ENCODE assay signal across 9 cellular contexts in the genomic region with DNA sequence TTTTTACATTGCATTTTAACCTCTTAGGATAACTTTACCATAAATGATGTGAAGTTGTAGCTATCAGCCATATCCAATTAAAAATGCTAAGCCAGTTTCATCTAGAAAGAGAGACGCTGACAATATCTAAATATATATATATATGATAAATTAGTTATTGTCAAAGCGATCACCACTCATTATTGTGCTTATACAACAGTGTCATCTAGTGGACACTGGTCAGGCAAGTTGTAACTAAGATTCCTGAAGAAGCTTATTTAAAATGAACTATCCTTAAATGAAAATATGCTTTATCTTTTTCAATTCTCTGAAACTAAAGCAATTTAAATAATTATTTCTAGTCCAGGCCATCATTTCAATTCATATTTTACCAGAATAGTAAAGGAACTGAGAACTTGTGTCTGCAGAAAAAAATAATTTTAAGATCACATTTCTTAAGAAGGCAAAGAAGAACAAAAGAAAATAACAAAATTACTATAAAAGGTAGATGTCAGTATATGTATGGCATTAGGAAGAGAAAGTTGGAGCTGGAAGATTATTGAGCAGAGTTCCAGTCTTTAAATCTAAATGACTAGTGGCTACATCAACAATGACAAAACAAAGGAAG.
DNase-seq lines count a peak whose midpoint lies in the region; ATAC-seq, FAIRE-seq and TF ChIP-seq lines count a peak whose summit lies in the region.
"Had no signal": no experiment of that assay in that cellular context is flagged by ENCODE, and none has a peak within 500 bp of the region (broad histone marks: within the 10 kb centered on the region; RNA-seq: fewer than 3 reads in every experiment).

No MANE protein-coding gene starts in this region.

- TF ChIP-seq CTCF in PC-3 (conservative IDR thresholded peaks at IDR 0.05; ENCODE audit: low read depth, low read length) = peak; percentile 75
- peak; percentile 92 for TF ChIP-seq CTCF in epithelial cell of proximal tubule (conservative IDR thresholded peaks at IDR 0.05; ENCODE audit: low read depth, low read length)
- TF ChIP-seq CTCF in pancreas (IDR thresholded peaks at IDR 0.05) = peak; percentile 19 to 63 (median 56)

- intact Hi-C loops in PC-3 (cut with micrococcal nuclease) = loop anchor here (1.0 to 10.0 kb wide), 9 partner anchors 137 to 1221 kb away; no protein-coding TSS in a partner anchor
- intact Hi-C loops in pancreas (cut with DNase I) = no loop called here

- H3K4me1 ChIP-seq in PC-3 (ENCODE audit: insufficient read depth, low read length) (peaks cover 16% of the 10 kb centered on the region), pancreas (no peaks in the 10 kb centered on the region)

- H3F3A ChIP-seq in PC-3 (ENCODE audit: low read length, unreplicated experiment) = no peaks in the 10 kb centered on the region

- H4K20me1 ChIP-seq in PC-3 (ENCODE audit: low read length) = no peaks in the 10 kb centered on the region

- no peaks in the 10 kb centered on the region for H3K9me2 ChIP-seq in PC-3 (replicated peaks; ENCODE audit: low read length)

- no peaks in the 10 kb centered on the region for H3K9me3 ChIP-seq in PC-3 (ENCODE audit: low read length)
- H3K9me3 ChIP-seq in pancreas = no peaks in the 10 kb centered on the region

- CTCF ChIA-PET in HEK293T (lab: Yijun Ruan, JAX) (interaction anchor here (0.6 to 1.5 kb wide), 5 partner anchors 15 to 1502 kb away, joined by 3 read pairs; no protein-coding TSS in a partner anchor), PC-3 (lab: Charles Lee) (interaction anchor here (0.6 to 1.2 kb wide), 4 partner anchors 137 to 420 kb away, joined by 3 to 6 read pairs (median 4); no protein-coding TSS in a partner anchor)

- no peaks in the 10 kb centered on the region for H3K79me2 ChIP-seq in PC-3 (ENCODE audit: low read length)

- peak; percentile 19 for DNase-seq in COLO668 (lab: John Stamatoyannopoulos, UW; ENCODE audit: unreplicated experiment)
- DNase-seq in HEK293T (ENCODE audit: extremely low spot score) = peak; percentile 39
- peak; percentile 89 for DNase-seq in PC-3
- peak; percentile 9 for DNase-seq in epithelial cell of proximal tubule (ENCODE audit: low read depth)
- no peak for DNase-seq in pancreas

- peak overlapping the region; percentile 35 for H3K9ac ChIP-seq in PC-3 (ENCODE audit: low read length)

- peak overlapping the region; percentile 64; the same call in 1 of the 2 replicates for H2AFZ ChIP-seq in PC-3 (ENCODE audit: low read length)

- H3K27me3 ChIP-seq in PC-3 (ENCODE audit: low read length) = no peaks in the 10 kb centered on the region
- no peaks in the 10 kb centered on the region for H3K27me3 ChIP-seq in pancreas

- 8% methylated on average over 2 of the region's 2 CpGs for WGBS in pancreas, 2 donors

- peak overlapping the region; percentile 23; the same call in 1 of the 2 replicates for H3K4me2 ChIP-seq in PC-3 (ENCODE audit: low read length)

- BruUV-seq in PC-3 (replicated peaks; lab: Mats Ljungman, UMichigan) = no TSS peak

- POLR2A ChIA-PET in HEK293T (lab: Yijun Ruan, JAX) (no interaction called here), PC-3 (lab: Charles Lee; ENCODE audit: unreplicated experiment) (interaction anchor here (0.5 to 0.6 kb wide), 3 partner anchors 92 to 916 kb away, joined by 3 to 4 read pairs (median 3); no protein-coding TSS in a partner anchor)

- H3K4me3 ChIP-seq in PC-3 (ENCODE audit: low read length) (no peak overlapping the region), epithelial cell of proximal tubule (ENCODE audit: low read depth, low read length) (no peak overlapping the region), pancreas (no peak overlapping the region)
- H3K4me3 ChIP-seq: K562 had no signal

- H3K27ac ChIP-seq in PC-3 (ENCODE audit: low read length) = peak overlapping the region; percentile 7; the same call in 1 of the 2 replicates
- no peak overlapping the region for H3K27ac ChIP-seq in pancreas

- peak; percentile 37 for FAIRE-seq in pancreas (lab: Jason Lieb, UNC)
- FAIRE-seq: K562 had no signal

- H3K36me3 ChIP-seq in PC-3 (ENCODE audit: low read depth, low read length) (no peaks in the 10 kb centered on the region), pancreas (no peaks in the 10 kb centered on the region)

- ATAC-seq in PC-3 (peak; percentile 81), pancreas (peak in 2 of 4 donors; percentile 60 to 65), GM18520 (IDR thresholded peaks at IDR 0.05; ENCODE audit: unreplicated experiment) (no peak), GM21825 (IDR thresholded peaks at IDR 0.05; ENCODE audit: unreplicated experiment) (no peak), GM18517 (IDR thresholded peaks at IDR 0.05; ENCODE audit: unreplicated experiment) (no peak)
- ATAC-seq: K562 had no signal

TF ChIP-seq in HEK293T, 16 proteins besides CTCF, POLR2A, EP300 and RAD21:
- TF ChIP-seq BHLHE40 (IDR thresholded peaks at IDR 0.05; ENCODE audit: borderline replicate concordance) = no peak
- TF ChIP-seq FOXK2 (IDR thresholded peaks at IDR 0.05) = no peak
- no peak for TF ChIP-seq HDGF (IDR thresholded peaks at IDR 0.05; ENCODE audit: borderline replicate concordance)
- no peak for TF ChIP-seq LEF1 (IDR thresholded peaks at IDR 0.05; ENCODE audit: borderline replicate concordance)
- TF ChIP-seq CTBP1 (IDR thresholded peaks at IDR 0.05; ENCODE audit: borderline replicate concordance) = no peak
- TF ChIP-seq FOXM1 (IDR thresholded peaks at IDR 0.05; ENCODE audit: borderline replicate concordance) = no peak
- TF ChIP-seq SUZ12 (IDR thresholded peaks at IDR 0.05) = no peak
- TF ChIP-seq FOXA1 (IDR thresholded peaks at IDR 0.05) = no peak
- TF ChIP-seq ELF4 (IDR thresholded peaks at IDR 0.05) = no peak

Comparison
In these comparisons a context has a peak if more than half of its experiments do, and no peak if none do; other contexts are left out.
1. DNase-seq: peak in COLO668 (single experiment), HEK293T (single experiment), PC-3 (single experiment) and epithelial cell of proximal tubule (single experiment); none in pancreas (0 of 6).
2. Peak in every context shown above with its lines, with median percentiles within 50 percentile points of each other: CTCF ChIP-seq.